In the genomic region with DNA sequence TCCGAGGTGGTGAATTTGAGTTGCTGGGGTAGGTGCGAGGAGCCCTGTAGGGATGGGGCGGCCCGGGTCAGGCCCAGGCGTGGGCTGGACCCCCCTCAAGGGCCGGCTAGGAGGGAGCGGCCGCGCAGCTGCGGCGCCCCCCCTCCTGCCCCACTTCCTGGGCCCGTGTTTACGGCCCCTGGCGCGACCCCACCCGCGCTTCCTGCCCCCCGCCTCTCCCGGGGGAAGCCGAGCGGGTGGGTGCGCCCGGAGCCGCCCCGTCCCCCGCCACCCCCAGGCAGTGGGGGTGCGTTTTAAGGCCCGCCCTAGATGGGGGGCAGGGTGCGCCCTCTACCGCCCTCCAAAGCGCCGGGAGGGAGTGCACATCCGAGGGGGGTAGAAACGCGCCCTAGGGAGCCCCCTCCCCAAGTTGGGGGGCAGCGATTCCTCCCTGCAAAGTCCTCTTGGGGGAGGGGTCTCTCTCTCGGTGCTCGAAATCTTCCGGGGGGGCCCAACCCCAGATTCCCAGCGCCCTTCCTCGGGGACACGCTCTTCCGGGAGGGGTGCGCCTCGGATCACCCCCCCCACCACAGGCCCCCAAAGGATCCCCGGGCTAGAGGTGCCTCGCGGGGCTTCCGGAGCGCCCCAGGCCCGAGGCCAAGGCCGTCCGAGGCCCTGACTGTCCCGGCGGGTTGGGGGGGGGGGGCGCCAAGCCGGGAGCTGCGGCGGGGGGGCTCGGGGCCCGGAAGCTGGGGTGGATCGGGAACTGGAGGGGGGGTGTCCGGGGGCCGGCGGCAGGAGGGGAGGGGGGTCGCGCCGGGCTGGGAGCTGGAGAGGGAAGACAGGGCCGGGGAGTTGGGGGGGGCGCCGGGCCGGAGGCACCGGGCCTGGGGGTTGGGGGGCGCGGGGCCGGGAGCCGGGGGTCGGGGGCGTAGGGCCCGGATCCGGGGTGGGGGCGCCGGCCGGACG, we compare ENCODE assay signal across 8 cellular contexts. TPM values are rescaled to one million over a fixed set of nuclear protein-coding genes. Genes with fewer than 3 reads are reported as not detected.
DNase-seq lines count a peak whose midpoint lies in the region; ATAC-seq, FAIRE-seq and TF ChIP-seq lines count a peak whose summit lies in the region.

No MANE protein-coding gene starts in this region.

- H3K27ac Mint-ChIP-seq in activated naive CD4-positive, alpha-beta T cell treated with anti-CD3 and anti-CD28 coated beads, Interleukin-2, amount 50 U/mL, for 72 hours = peak overlapping the region; percentile 60 to 71

- H3K4me3 ChIP-seq in Peyer's patch = peak overlapping the region; percentile 79 to 96 (median 86)
- H3K4me3 ChIP-seq in heart left ventricle = peak overlapping the region; percentile 77 to 98 (median 90)
- peak overlapping the region; percentile 79 for H3K4me3 ChIP-seq in psoas muscle

- peaks cover 5 to 17% of the 10 kb centered on the region in 2 donors for H3K36me3 Mint-ChIP-seq in activated naive CD4-positive, alpha-beta T cell treated with anti-CD3 and anti-CD28 coated beads, Interleukin-2, amount 50 U/mL, for 72 hours

- 0 to 1% (median 1%) methylated on average over 18 to 85 of the region's 85 CpGs for WGBS in heart left ventricle, 4 donors
- WGBS in psoas muscle, 3 donors = 2 to 9% (median 4%) methylated on average over 29 to 83 of the region's 85 CpGs

- H3K27me3 ChIP-seq in Peyer's patch (no peaks in the 10 kb centered on the region), heart left ventricle (no peaks in the 10 kb centered on the region), psoas muscle (ENCODE audit: insufficient read depth in 3 of 3, low read length in 2 of 3) (no peaks in the 10 kb centered on the region)

- H3K9me3 Mint-ChIP-seq in activated naive CD4-positive, alpha-beta T cell treated with anti-CD3 and anti-CD28 coated beads, Interleukin-2, amount 50 U/mL, for 72 hours = no peaks in the 10 kb centered on the region

- peak; percentile 87 for FAIRE-seq in GM12892 (lab: Jason Lieb, UNC)

- peak overlapping the region; percentile 94 to 100 (median 98) for H3K27ac ChIP-seq in Peyer's patch
- peak overlapping the region; percentile 97 to 100 (median 99) for H3K27ac ChIP-seq in heart left ventricle
- H3K27ac ChIP-seq in psoas muscle = peak overlapping the region; percentile 85

- no peaks in the 10 kb centered on the region for H3K9me3 ChIP-seq in Peyer's patch
- H3K9me3 ChIP-seq in heart left ventricle = no peaks in the 10 kb centered on the region
- no peaks in the 10 kb centered on the region for H3K9me3 ChIP-seq in psoas muscle

- H3K4me1 ChIP-seq in Peyer's patch = peaks cover 0 to 44% (median 12%) of the 10 kb centered on the region in 4 donors
- H3K4me1 ChIP-seq in heart left ventricle = peaks cover 0 to 60% (median 51%) of the 10 kb centered on the region in 12 donors
- H3K4me1 ChIP-seq in psoas muscle = peaks cover 30% of the 10 kb centered on the region

- TF ChIP-seq POLR2A in GM12892 (IDR thresholded peaks at IDR 0.05; ENCODE audit: low read depth, low read length) (no peak), Peyer's patch (IDR thresholded peaks at IDR 0.05) (peak in 1 of 2 donors; percentile 29), heart left ventricle (IDR thresholded peaks at IDR 0.05) (peak in 1 of 2 donors; percentile 27)

- peaks cover 0 to 32% (median 0%) of the 10 kb centered on the region in 3 donors for H3K36me3 ChIP-seq in Peyer's patch
- peaks cover 0 to 42% (median 35%) of the 10 kb centered on the region in 9 donors for H3K36me3 ChIP-seq in heart left ventricle
- H3K36me3 ChIP-seq in psoas muscle (ENCODE audit: insufficient read depth in 1 of 2, low read depth in 1 of 2) = peaks cover 4 to 26% of the 10 kb centered on the region in 2 donors

- ATAC-seq in activated naive CD4-positive, alpha-beta T cell treated with anti-CD3 and anti-CD28 coated beads, Interleukin-2, amount 50 U/mL, for 72 hours = peak; percentile 34 to 42
- peak in 3 of 4 donors; percentile 53 to 68 (median 61) for ATAC-seq in heart left ventricle
- ATAC-seq in psoas muscle = peak; percentile 18 to 48 (median 36)
- ATAC-seq in GM19351 (IDR thresholded peaks at IDR 0.05; ENCODE audit: unreplicated experiment) = no peak

- intact Hi-C loops in heart left ventricle (cut with DNase I) (loop anchor here in 3 of 10 donors (2.0 to 5.0 kb wide), 3 partner anchors 25 to 104 kb away; no protein-coding TSS in a partner anchor), psoas muscle (cut with DNase I) (no loop called here)

- TF ChIP-seq CTCF in Peyer's patch (IDR thresholded peaks at IDR 0.05) = peak in 4 of 6 experiments; percentile 17 to 37 (median 20)
- TF ChIP-seq CTCF in heart left ventricle (IDR thresholded peaks at IDR 0.05) = peak in 10 of 12 donors; percentile 15 to 61 (median 33)
- no peak for TF ChIP-seq CTCF in psoas muscle (IDR thresholded peaks at IDR 0.05)

- DNase-seq in GM12892 (ENCODE audit: insufficient read length) (peak; percentile 83), Peyer's patch (peak; percentile 75 to 88 (median 80)), heart left ventricle (peak; percentile 75 to 85 (median 78)), psoas muscle (peak; percentile 67 to 84), SIG-M5 treated with dmso at 0.1 percent for 504 hours (lab: John Stamatoyannopoulos, UW; ENCODE audit: unreplicated experiment) (no peak), NCI-H2196 treated with DMSO at 0.1 percent for 48 hours (lab: John Stamatoyannopoulos, UW; ENCODE audit: unreplicated experiment) (no peak)
- peak; percentile 45 to 70 for DNase-seq in activated naive CD4-positive, alpha-beta T cell treated with anti-CD3 and anti-CD28 coated beads, Interleukin-2, amount 50 U/mL, for 72 hours (ENCODE audit: low spot score in 2 of 2)

RNA-seq across cellular contexts. Expression of a gene that starts 0.8 kb away (rescaled TPM):
- 137 TPM for polyA plus RNA-seq in GM12892 (2012; ENCODE audit: missing spikeins)
- total RNA-seq in Peyer's patch (100 to 1,000 TPM; 134 to 366 (median 289) TPM), heart left ventricle (1,000 to 10,000 TPM in 1 of 9 donors, 100 to 1,000 TPM in 8; 593 to 1,121 (median 711) TPM), psoas muscle (100 to 1,000 TPM; 390 to 607 (median 551) TPM)
- 100 to 1,000 TPM; 335 to 405 TPM for total RNA-seq in activated naive CD4-positive, alpha-beta T cell treated with anti-CD3 and anti-CD28 coated beads, Interleukin-2, amount 50 U/mL, for 72 hours
- polyA plus RNA-seq in heart left ventricle (1,000 to 10,000 TPM in 1 of 2 donors, 100 to 1,000 TPM in 1; 686 to 1,459 TPM), psoas muscle (100 to 1,000 TPM; 450 to 786 (median 780) TPM)

RNA-seq across cellular contexts. Expression of a gene that starts 32.4 kb away (rescaled TPM):
- polyA plus RNA-seq in GM12892 (2012; ENCODE audit: missing spikeins) = 0.32 TPM
- total RNA-seq in Peyer's patch (10 to 100 TPM in 3 of 4 donors, 1 to 10 TPM in 1; 4.6 to 45.2 (median 29.2) TPM), heart left ventricle (10 to 100 TPM; 34.6 to 75.1 (median 40.5) TPM), psoas muscle (10 to 100 TPM; 28.6 to 42.5 (median 36.1) TPM)
- 1 to 10 TPM; 4.5 to 5.0 TPM for total RNA-seq in activated naive CD4-positive, alpha-beta T cell treated with anti-CD3 and anti-CD28 coated beads, Interleukin-2, amount 50 U/mL, for 72 hours
- polyA plus RNA-seq in heart left ventricle (10 to 100 TPM; 36.0 to 41.4 TPM), psoas muscle (10 to 100 TPM; 23.5 to 35.1 (median 31.8) TPM)

RNA-seq across cellular contexts. Expression of a gene that starts 32.7 kb away (rescaled TPM):
- 3.7 TPM for polyA plus RNA-seq in GM12892 (2012; ENCODE audit: missing spikeins)
- total RNA-seq in Peyer's patch (100 to 1,000 TPM; 120 to 557 (median 456) TPM), heart left ventricle (10 to 100 TPM; 55.3 to 91.8 (median 70.9) TPM), psoas muscle (10 to 100 TPM; 46.7 to 62.4 (median 52.0) TPM)
- 10 to 100 TPM in 1 of 2 donors, 1 to 10 TPM in 1; 3.1 to 11.4 TPM for total RNA-seq in activated naive CD4-positive, alpha-beta T cell treated with anti-CD3 and anti-CD28 coated beads, Interleukin-2, amount 50 U/mL, for 72 hours
- polyA plus RNA-seq in heart left ventricle (10 to 100 TPM; 43.5 to 74.6 TPM), psoas muscle (10 to 100 TPM; 32.9 to 85.2 (median 33.4) TPM)

Comparison
In these comparisons a context has a peak if more than half of its experiments do, and no peak if none do; other contexts are left out.
1. DNase-seq: peak in GM12892 (single experiment), Peyer's patch (3 of 3), activated naive CD4-positive, alpha-beta T cell treated with anti-CD3 and anti-CD28 coated beads, Interleukin-2, amount 50 U/mL, for 72 hours (2 of 2), heart left ventricle (5 of 5) and psoas muscle (2 of 2); none in SIG-M5 treated with dmso at 0.1 percent for 504 hours (single experiment) and NCI-H2196 treated with DMSO at 0.1 percent for 48 hours (single experiment).
2. Peak in every context shown above with its lines, with median percentiles within 50 percentile points of each other: H3K27ac ChIP-seq and H3K4me3 ChIP-seq.